7 cellular contexts compared by ENCODE assay signal in genomic region chr17:19188870-19189708, GRCh38. TPM values are rescaled to one million over a fixed set of nuclear protein-coding genes. Genes with fewer than 3 reads are reported as not detected.
A peak's percentile ranks its signal among the peaks of the same experiment; 100 is the strongest.
DNase-seq lines count a peak whose midpoint lies in the region; ATAC-seq and TF ChIP-seq lines count a peak whose summit lies in the region.
"Not testable (repeated sequence)": the region's sequence is repeated elsewhere in the genome, so short reads cannot be mapped to it uniquely, and the experiment has no call there.

No MANE protein-coding gene starts in this region.

- H3K27ac ChIP-seq in gastroesophageal sphincter: not testable (repeated sequence)

- not testable (repeated sequence) for H3K4me3 Mint-ChIP-seq in activated CD4-positive, alpha-beta T cell treated with anti-CD3 and anti-CD28 coated beads for 36 hours
- H3K4me3 Mint-ChIP-seq in naive thymus-derived CD8-positive, alpha-beta T cell: peak overlapping the region in 1 of 10 donors; percentile 30

- H3K27me3 Mint-ChIP-seq in activated CD4-positive, alpha-beta T cell treated with anti-CD3 and anti-CD28 coated beads for 36 hours; naive thymus-derived CD8-positive, alpha-beta T cell: not testable (repeated sequence)

- not testable (repeated sequence) for H3K36me3 ChIP-seq in gastroesophageal sphincter

- H3K4me1 ChIP-seq in gastroesophageal sphincter: not testable (repeated sequence)

- no CpG with 5 or more reads among the region's 39 CpGs for WGBS in gastroesophageal sphincter (ENCODE audit: low coverage in 1 of 2), 2 donors

- not testable (repeated sequence) for H3K4me1 Mint-ChIP-seq in activated CD4-positive, alpha-beta T cell treated with anti-CD3 and anti-CD28 coated beads for 36 hours; naive thymus-derived CD8-positive, alpha-beta T cell

- H3K36me3 Mint-ChIP-seq in activated CD4-positive, alpha-beta T cell treated with anti-CD3 and anti-CD28 coated beads for 36 hours (ENCODE audit: low read depth); naive thymus-derived CD8-positive, alpha-beta T cell: not testable (repeated sequence)

- TF ChIP-seq EP300 in gastroesophageal sphincter (IDR thresholded peaks at IDR 0.05): not testable (repeated sequence)

- H3K4me3 ChIP-seq in gastroesophageal sphincter: not testable (repeated sequence)

- DNase-seq in activated CD4-positive, alpha-beta T cell treated with anti-CD3 and anti-CD28 coated beads for 36 hours; naive thymus-derived CD8-positive, alpha-beta T cell: not testable (repeated sequence)

- H3K9me3 ChIP-seq in gastroesophageal sphincter: not testable (repeated sequence)

- POLR2A ChIA-PET in activated CD4-positive, alpha-beta T cell treated with anti-CD3 and anti-CD28 coated beads for 36 hours (lab: Charles Lee); naive thymus-derived CD8-positive, alpha-beta T cell (lab: Charles Lee): not testable (repeated sequence)

- peak; percentile 63 for ATAC-seq in GM18867 (IDR thresholded peaks at IDR 0.05; ENCODE audit: unreplicated experiment)
- peak; percentile 64 for ATAC-seq in GM21528 (IDR thresholded peaks at IDR 0.05; ENCODE audit: low FRiP score, unreplicated experiment)
- peak; percentile 55 for ATAC-seq in HG02870 (IDR thresholded peaks at IDR 0.05; ENCODE audit: unreplicated experiment)
- ATAC-seq in HG03342 (IDR thresholded peaks at IDR 0.05; ENCODE audit: unreplicated experiment): peak; percentile 75
- ATAC-seq in activated CD4-positive, alpha-beta T cell treated with anti-CD3 and anti-CD28 coated beads for 36 hours: peak; percentile 79
- peak; percentile 91 for ATAC-seq in gastroesophageal sphincter
- peak; percentile 63 to 72 for ATAC-seq in naive thymus-derived CD8-positive, alpha-beta T cell

- CTCF ChIA-PET in activated CD4-positive, alpha-beta T cell treated with anti-CD3 and anti-CD28 coated beads for 36 hours (lab: Charles Lee): not testable (repeated sequence)

- TF ChIP-seq CTCF in gastroesophageal sphincter (IDR thresholded peaks at IDR 0.05): not testable (repeated sequence)

- H3K27me3 ChIP-seq in gastroesophageal sphincter: not testable (repeated sequence)

- intact Hi-C loops in activated CD4-positive, alpha-beta T cell treated with anti-CD3 and anti-CD28 coated beads for 36 hours (cut with DNase I, micrococcal nuclease): not testable (repeated sequence)

- not testable (repeated sequence) for H3K27ac Mint-ChIP-seq in activated CD4-positive, alpha-beta T cell treated with anti-CD3 and anti-CD28 coated beads for 36 hours
- peak overlapping the region in 1 of 10 donors; percentile 37 for H3K27ac Mint-ChIP-seq in naive thymus-derived CD8-positive, alpha-beta T cell

- not testable (repeated sequence) for TF ChIP-seq POLR2A in gastroesophageal sphincter (IDR thresholded peaks at IDR 0.05)

- H3K9me3 Mint-ChIP-seq in activated CD4-positive, alpha-beta T cell treated with anti-CD3 and anti-CD28 coated beads for 36 hours (ENCODE audit: low read depth); naive thymus-derived CD8-positive, alpha-beta T cell: not testable (repeated sequence)

RNA-seq across cellular contexts. Expression of gene EPN2, which starts 48.1 kb away (rescaled TPM):
- 1 to 10 TPM; 6.8 to 8.2 TPM for total RNA-seq in activated CD4-positive, alpha-beta T cell treated with anti-CD3 and anti-CD28 coated beads for 36 hours
- total RNA-seq in gastroesophageal sphincter: 100 to 1,000 TPM in 1 of 4 donors, 10 to 100 TPM in 3; 30.7 to 156 (median 45.1) TPM
- 1 to 10 TPM; 6.1 to 6.5 TPM for total RNA-seq in naive thymus-derived CD8-positive, alpha-beta T cell
- polyA plus RNA-seq in naive thymus-derived CD8-positive, alpha-beta T cell: 1 to 10 TPM; 1.3 to 3.7 (median 1.6) TPM
